In the genomic region with DNA sequence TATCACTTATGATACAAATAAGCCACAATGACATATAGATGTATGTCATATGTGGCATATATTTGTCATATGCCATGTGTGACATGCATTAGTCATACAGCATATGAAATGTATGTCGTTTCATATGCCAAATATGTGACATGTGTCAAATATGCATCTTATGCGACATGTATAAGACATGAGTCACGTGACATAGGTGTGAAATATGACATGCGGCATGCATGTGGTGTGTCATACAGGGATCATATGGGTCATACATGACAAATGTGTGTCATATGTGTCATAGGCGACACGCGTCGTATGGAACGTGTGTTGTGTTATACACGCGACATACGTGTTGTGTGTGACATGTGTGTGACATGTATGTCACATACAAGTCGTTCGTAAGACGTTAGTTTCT, we compare ENCODE assay signal across 18 cellular contexts.
DNase-seq lines count a peak whose midpoint lies in the region; ATAC-seq, FAIRE-seq and TF ChIP-seq lines count a peak whose summit lies in the region.
"Had no signal": no experiment of that assay in that cellular context is flagged by ENCODE, and none has a peak within 500 bp of the region (broad histone marks: within the 10 kb centered on the region; RNA-seq: fewer than 3 reads in every experiment).

No MANE protein-coding gene starts in this region.

- FAIRE-seq in A549 (lab: Jason Lieb, UNC) (no peak), GM12891 (lab: Jason Lieb, UNC) (peak; percentile 86), astrocyte (lab: Jason Lieb, UNC) (peak; percentile 26), endothelial cell of umbilical vein (lab: Jason Lieb, UNC) (peak; percentile 18)
- FAIRE-seq: A204.1, GM12878 had no signal

- H3K27ac Mint-ChIP-seq in astrocyte (ENCODE audit: unreplicated experiment) = no peak overlapping the region
- H3K27ac Mint-ChIP-seq: CD8-positive, alpha-beta T cell had no signal

- ATAC-seq in A549 = no peak
- no peak for ATAC-seq in GM21737 (IDR thresholded peaks at IDR 0.05; ENCODE audit: unreplicated experiment)
- ATAC-seq: CD8-positive, alpha-beta T cell; GM12878 had no signal

- POLR2A ChIA-PET in A549 (lab: Yijun Ruan, JAX) (no interaction called here), endothelial cell of umbilical vein (lab: Charles Lee) (no interaction called here)

- H3K36me3 ChIP-seq in astrocyte (ENCODE audit: insufficient read depth, low read length) (no peaks in the 10 kb centered on the region), endothelial cell of umbilical vein (ENCODE audit: control insufficient read depth in 2 of 2, extremely low read depth in 1 of 2, insufficient read depth in 2 of 2, low read length in 2 of 2) (no peaks in the 10 kb centered on the region), WERI-Rb-1 (no peaks in the 10 kb centered on the region)
- H3K36me3 ChIP-seq: BE2C, HAP-1 had no signal

- intact Hi-C loops in endothelial cell of umbilical vein (cut with micrococcal nuclease) = loop anchor here (2.0 kb wide), 2 partner anchors 40 to 170 kb away; no protein-coding TSS in a partner anchor

- H3K4me2 ChIP-seq in A549 (no peak overlapping the region), astrocyte (ENCODE audit: low read length) (no peak overlapping the region), endothelial cell of umbilical vein (ENCODE audit: insufficient read depth, low read length) (no peak overlapping the region)

- CTCF ChIA-PET in A549 (lab: Yijun Ruan, JAX) = no interaction called here
- CTCF ChIA-PET in endothelial cell of umbilical vein (lab: Charles Lee) = no interaction called here

- no peaks in the 10 kb centered on the region for H3K4me1 Mint-ChIP-seq in astrocyte (ENCODE audit: low read depth, unreplicated experiment)

- H4K20me1 ChIP-seq in astrocyte (ENCODE audit: insufficient read depth, low read length) (no peaks in the 10 kb centered on the region), endothelial cell of umbilical vein (replicated peaks; ENCODE audit: control insufficient read depth, extremely low read depth, insufficient read depth, low read length) (no peaks in the 10 kb centered on the region)

- H3K9ac ChIP-seq in astrocyte (ENCODE audit: low read length) (no peak overlapping the region), endothelial cell of umbilical vein (replicated peaks; ENCODE audit: extremely low read depth, insufficient read depth, low read length) (no peak overlapping the region)

- no TSS peak for BruUV-seq in endothelial cell of umbilical vein (replicated peaks; lab: Mats Ljungman, UMichigan)

- no peaks in the 10 kb centered on the region for H3K79me2 ChIP-seq in astrocyte (ENCODE audit: insufficient read depth, low read length)
- H3K79me2 ChIP-seq in endothelial cell of umbilical vein (ENCODE audit: control insufficient read depth, insufficient read depth, low read length) = no peaks in the 10 kb centered on the region

- no peak overlapping the region for H3K4me3 Mint-ChIP-seq in astrocyte (ENCODE audit: unreplicated experiment)
- H3K4me3 Mint-ChIP-seq: CD8-positive, alpha-beta T cell had no signal

- no peak for TF ChIP-seq EP300 in A549 (IDR thresholded peaks at IDR 0.05)

- WGBS in A549 (ENCODE audit: missing lambda C conversion rate) = 90% methylated on average over 15 of the region's 15 CpGs

- DNase-seq in A549 (ENCODE audit: low read depth in 1 of 2, low spot score in 1 of 2) (peak in 1 of 2 experiments; percentile 7), GM12891 (ENCODE audit: insufficient read length, low spot score) (no peak), astrocyte (ENCODE audit: low read depth) (no peak), endothelial cell of umbilical vein (ENCODE audit: low read depth, low spot score) (peak; percentile 1), hypothalamus (lab: John Stamatoyannopoulos, UW) (no peak), WERI-Rb-1 (no peak)
- DNase-seq in activated T-cell treated with anti-CD3 and anti-CD28 coated beads, Interleukin-2, amount 50 U/mL, for 1 hour = no peak
- DNase-seq: BE2C; CD8-positive, alpha-beta T cell; COR-L47; GOT3; IMR-90; KG1 had no signal

- H3K4me1 ChIP-seq in A549 (no peaks in the 10 kb centered on the region), astrocyte (ENCODE audit: insufficient read depth, low read length) (no peaks in the 10 kb centered on the region), endothelial cell of umbilical vein (ENCODE audit: control insufficient read depth, extremely low read depth, insufficient read depth, low read length) (peaks cover 6% of the 10 kb centered on the region)
- H3K4me1 ChIP-seq: BE2C had no signal

- TF ChIP-seq POLR2A in A549 (IDR thresholded peaks at IDR 0.05; ENCODE audit: low read length) (no peak), GM12891 (IDR thresholded peaks at IDR 0.05; ENCODE audit: low read depth, low read length) (no peak), endothelial cell of umbilical vein (IDR thresholded peaks at IDR 0.05; ENCODE audit: low read depth, low read length) (no peak)

- dilution Hi-C loops in endothelial cell of umbilical vein (cut with MboI; ENCODE audit: extremely low pct_ligation_motif_present, low sequenced_read_pairs) = no loop called here

- H3K4me3 ChIP-seq in A549 = no peak overlapping the region
- no peak overlapping the region for H3K4me3 ChIP-seq in astrocyte (ENCODE audit: insufficient read depth, low read depth, low read length)
- H3K4me3 ChIP-seq in endothelial cell of umbilical vein (replicated peaks in 1 of 3; ENCODE audit: insufficient read depth in 1 of 3, low read depth in 1 of 3, low read length in 3 of 3) = no peak overlapping the region
- no peak overlapping the region for H3K4me3 ChIP-seq in WERI-Rb-1 (ENCODE audit: low read depth, low read length)
- H3K4me3 ChIP-seq: GM12878 had no signal

- H3K36me3 Mint-ChIP-seq in astrocyte (ENCODE audit: low read depth, unreplicated experiment) = no peaks in the 10 kb centered on the region
- H3K36me3 Mint-ChIP-seq: CD14-positive monocyte; CD8-positive, alpha-beta T cell had no signal

- H3K9me3 ChIP-seq in A549 = peaks cover 3% of the 10 kb centered on the region; the same call in 2 of the 3 replicates
- H3K9me3 ChIP-seq in astrocyte (ENCODE audit: insufficient read depth, low read depth, low read length) = peaks cover 22% of the 10 kb centered on the region
- no peaks in the 10 kb centered on the region for H3K9me3 ChIP-seq in endothelial cell of umbilical vein (replicated peaks; ENCODE audit: control insufficient read depth, insufficient read depth, low read length)
- H3K9me3 ChIP-seq in WERI-Rb-1 (ENCODE audit: severe bottlenecking) = peaks cover 8% of the 10 kb centered on the region
- H3K9me3 ChIP-seq: BE2C, HAP-1 had no signal

- H2AFZ ChIP-seq in astrocyte (ENCODE audit: low read depth, low read length) (no peak overlapping the region), endothelial cell of umbilical vein (ENCODE audit: low read depth, low read length) (no peak overlapping the region)

- H3K9me3 Mint-ChIP-seq in astrocyte (ENCODE audit: unreplicated experiment) = no peaks in the 10 kb centered on the region

- no peak overlapping the region for H3K27ac ChIP-seq in A549
- H3K27ac ChIP-seq in astrocyte (ENCODE audit: low read depth, low read length) = no peak overlapping the region
- H3K27ac ChIP-seq in endothelial cell of umbilical vein (ENCODE audit: insufficient read depth, low read depth, low read length) = no peak overlapping the region
- H3K27ac ChIP-seq in WERI-Rb-1 = no peak overlapping the region

- TF ChIP-seq RAD21 in A549 (conservative IDR thresholded peaks at IDR 0.05 in 1 of 2, IDR thresholded peaks at IDR 0.05 in 1 of 2) = no peak

- TF ChIP-seq CTCF in A549 (IDR thresholded peaks at IDR 0.05) (no peak), astrocyte (IDR thresholded peaks at IDR 0.05; ENCODE audit: insufficient read depth, low read depth, low read length) (no peak), endothelial cell of umbilical vein (IDR thresholded peaks at IDR 0.05; ENCODE audit: extremely low read depth in 1 of 2, insufficient read depth in 1 of 2, low read depth in 1 of 2, low read length in 2 of 2) (no peak), WERI-Rb-1 (IDR thresholded peaks at IDR 0.05; ENCODE audit: low read depth, low read length) (no peak)

- H3K9me1 ChIP-seq in endothelial cell of umbilical vein (replicated peaks; ENCODE audit: control insufficient read depth, extremely low read depth, insufficient read depth, low read length) = no peaks in the 10 kb centered on the region

- no peaks in the 10 kb centered on the region for H3K27me3 Mint-ChIP-seq in astrocyte (ENCODE audit: low read depth, unreplicated experiment)

- H3K27me3 ChIP-seq in astrocyte (ENCODE audit: insufficient read depth, low read length) (no peaks in the 10 kb centered on the region), endothelial cell of umbilical vein (ENCODE audit: control insufficient read depth in 2 of 2, insufficient read depth in 2 of 2, low read length in 2 of 2) (no peaks in the 10 kb centered on the region), WERI-Rb-1 (ENCODE audit: insufficient read depth, low read depth, severe bottlenecking) (no peaks in the 10 kb centered on the region)
- H3K27me3 ChIP-seq: BE2C had no signal

TF ChIP-seq in A549, 52 proteins besides CTCF, POLR2A, EP300 and RAD21:
- TF ChIP-seq FOSL2 (IDR thresholded peaks at IDR 0.05) (no peak), FOSL2 (CRISPR knock-in tag; IDR thresholded peaks at IDR 0.05) (peak; percentile 32; the same call in 1 of the 2 replicates), CHD4 (IDR thresholded peaks at IDR 0.05; ENCODE audit: borderline replicate concordance) (no peak), MAFK (IDR thresholded peaks at IDR 0.05; ENCODE audit: partially characterized antibody) (no peak), FOSB (CRISPR knock-in tag; IDR thresholded peaks at IDR 0.05) (no peak)

TF ChIP-seq in GM12891, 5 proteins besides CTCF, POLR2A, EP300 and RAD21:
- TF ChIP-seq PAX5 (IDR thresholded peaks at IDR 0.05; ENCODE audit: insufficient read depth, low read length, severe bottlenecking) (no peak), POLR2AphosphoS5 (IDR thresholded peaks at IDR 0.05; ENCODE audit: low read depth, low read length) (no peak), TAF1 (IDR thresholded peaks at IDR 0.05; ENCODE audit: low read depth, low read length) (no peak), SPI1 (IDR thresholded peaks at IDR 0.05; ENCODE audit: low read depth, low read length) (no peak), POU2F2 (IDR thresholded peaks at IDR 0.05; ENCODE audit: low read depth, low read length) (no peak)
TF ChIP-seq in GM12891: peak in this region for 0.

TF ChIP-seq in endothelial cell of umbilical vein, 7 proteins besides CTCF, POLR2A, EP300 and RAD21 (continues in another document):
- no peak for TF ChIP-seq GATA2 (IDR thresholded peaks at IDR 0.05; ENCODE audit: insufficient read depth, insufficient read length, low read depth, low read length)
- TF ChIP-seq MYC (IDR thresholded peaks at IDR 0.05; ENCODE audit: low read depth, low read length) = no peak
- no peak for TF ChIP-seq MAX (IDR thresholded peaks at IDR 0.05; ENCODE audit: insufficient read depth, insufficient read length)
- no peak for TF ChIP-seq FOS (IDR thresholded peaks at IDR 0.05; ENCODE audit: borderline replicate concordance, insufficient read depth, low read length)
- no peak for TF ChIP-seq JUN (IDR thresholded peaks at IDR 0.05; ENCODE audit: borderline replicate concordance, insufficient read depth, insufficient read length, low read depth)
- TF ChIP-seq POLR2AphosphoS5 (IDR thresholded peaks at IDR 0.05; ENCODE audit: insufficient read depth, low read depth, low read length) = no peak
